7 cellular contexts compared by ENCODE assay signal in genomic region chr11:120210651-120211521, GRCh38. TPM values are rescaled to one million over a fixed set of nuclear protein-coding genes. Genes with fewer than 3 reads are reported as not detected.
DNase-seq lines count a peak whose midpoint lies in the region; ATAC-seq and TF ChIP-seq lines count a peak whose summit lies in the region.

Gene OAF, plus strand, starts transcription at chr11:120211032. Its CDS starts 248 bp downstream, at chr11:120211280.

- peak within 1 kb of the TSS; percentile 65 for H3K4me3 ChIP-seq in mesodermal cell (ENCODE audit: extremely low read depth, insufficient read depth, low read length, poor library complexity, severe bottlenecking)

- H3K27ac ChIP-seq in mesodermal cell (ENCODE audit: low read depth, low read length, severe bottlenecking) = peak within 1 kb of the TSS; percentile 92

- WGBS in mesodermal cell (ENCODE audit: insufficient coverage in 2 of 2), 2 experiments = 0 to 1% methylated on average over 71 to 73 of the region's 106 CpGs

- peak within 1 kb of the TSS; percentile 20 for H3K27ac Mint-ChIP-seq in activated CD8-positive, alpha-beta memory T cell treated with anti-CD3 and anti-CD28 coated beads, Interleukin-2, amount 10 ng/mL, durations not matched to agents 7 days and 5 days

- H3K9me3 ChIP-seq in mesodermal cell (ENCODE audit: control insufficient read depth, low read length) = no peaks in the 10 kb centered on the region

- peak; percentile 80 for ATAC-seq in HG02884 (IDR thresholded peaks at IDR 0.05; ENCODE audit: unreplicated experiment)
- peak; percentile 95 for ATAC-seq in activated CD8-positive, alpha-beta memory T cell treated with anti-CD3 and anti-CD28 coated beads, Interleukin-2, amount 10 ng/mL, durations not matched to agents 7 days and 5 days

- H3K36me3 Mint-ChIP-seq in activated CD8-positive, alpha-beta memory T cell treated with anti-CD3 and anti-CD28 coated beads, Interleukin-2, amount 10 ng/mL, durations not matched to agents 7 days and 5 days = no peaks in the 10 kb centered on the region

- H3K4me1 ChIP-seq in mesodermal cell (ENCODE audit: control insufficient read depth, insufficient read depth, low read length, poor library complexity, severe bottlenecking) = peaks cover 31% of the 10 kb centered on the region

- no peaks in the 10 kb centered on the region for H3K9me3 Mint-ChIP-seq in activated CD8-positive, alpha-beta memory T cell treated with anti-CD3 and anti-CD28 coated beads, Interleukin-2, amount 10 ng/mL, durations not matched to agents 7 days and 5 days (ENCODE audit: low read depth)

- peak within 1 kb of the TSS; percentile 77 for H3K4me3 Mint-ChIP-seq in activated CD8-positive, alpha-beta memory T cell treated with anti-CD3 and anti-CD28 coated beads, Interleukin-2, amount 10 ng/mL, durations not matched to agents 7 days and 5 days

- CTCF ChIA-PET in activated CD8-positive, alpha-beta memory T cell treated with anti-CD3 and anti-CD28 coated beads, Interleukin-2, amount 10 ng/mL, durations not matched to agents 7 days and 5 days (lab: Charles Lee) = interaction anchor here (1.2 to 1.8 kb wide), 3 partner anchors 20 to 39 kb away, joined by 3 to 4 read pairs (median 3); no protein-coding TSS in a partner anchor

- peaks cover 17% of the 10 kb centered on the region for H3K36me3 ChIP-seq in mesodermal cell (ENCODE audit: control insufficient read depth, insufficient read depth, low read length)

- DNase-seq in NCI-H526 (lab: John Stamatoyannopoulos, UW) = peak; percentile 81 to 94
- DNase-seq in activated CD8-positive, alpha-beta memory T cell treated with anti-CD3 and anti-CD28 coated beads, Interleukin-2, amount 10 ng/mL, durations not matched to agents 7 days and 5 days = peak; percentile 82
- DNase-seq in stimulated activated CD8-positive, alpha-beta memory T cell treated with anti-CD3 and anti-CD28 coated beads, Interleukin-15, amount 100 ng/mL, for 4 hours (ENCODE audit: low read depth in 2 of 2) = peak; percentile 32 to 42

- TF ChIP-seq POLR2A in GM15510 (IDR thresholded peaks at IDR 0.05; ENCODE audit: borderline replicate concordance, extremely low read depth, insufficient read length) = peak; percentile 44

- in situ Hi-C loops in endometrial microvascular endothelial cells (cut with HindIII; ENCODE audit: inconsistent ontology term, low pct_unique_long_range_greater_than_20kb, low sequenced_read_pairs) = no loop called here

- H3K27me3 Mint-ChIP-seq in activated CD8-positive, alpha-beta memory T cell treated with anti-CD3 and anti-CD28 coated beads, Interleukin-2, amount 10 ng/mL, durations not matched to agents 7 days and 5 days = peaks cover 44% of the 10 kb centered on the region

- peaks cover 12% of the 10 kb centered on the region for H3K4me1 Mint-ChIP-seq in activated CD8-positive, alpha-beta memory T cell treated with anti-CD3 and anti-CD28 coated beads, Interleukin-2, amount 10 ng/mL, durations not matched to agents 7 days and 5 days

RNA-seq across cellular contexts. Expression of gene OAF, which starts in this region (rescaled TPM):
- 10 to 100 TPM in 1 of 2 experiments, 1 to 10 TPM in 1; 6.5 to 10.5 TPM for total RNA-seq in activated CD8-positive, alpha-beta memory T cell treated with anti-CD3 and anti-CD28 coated beads, Interleukin-2, amount 10 ng/mL, durations not matched to agents 7 days and 5 days
- 51.8 TPM for total RNA-seq in endometrial microvascular endothelial cells (ENCODE audit: inconsistent ontology term)
- polyA plus RNA-seq in mesodermal cell (2013, experiment 1 of 2) = 53.6 TPM
- polyA plus RNA-seq in mesodermal cell (2013, experiment 2 of 2) = 46.4 TPM

Comparison
In these comparisons a context has a peak if more than half of its experiments do, and no peak if none do; other contexts are left out.
1. Peak in every context shown above with its lines: DNase-seq, ATAC-seq, H3K4me3 ChIP-seq and H3K27ac ChIP-seq.
2. DNase-seq: peak in every context shown above with its lines; median percentile 88 in NCI-H526; 82 in activated CD8-positive, alpha-beta memory T cell treated with anti-CD3 and anti-CD28 coated beads, Interleukin-2, amount 10 ng/mL, durations not matched to agents 7 days and 5 days; 37 in stimulated activated CD8-positive, alpha-beta memory T cell treated with anti-CD3 and anti-CD28 coated beads, Interleukin-15, amount 100 ng/mL, for 4 hours.